ENCODE assay signal across 20 cellular contexts in genomic region chr12:103144278-103144677, GRCh38.
DNase-seq lines count a peak whose midpoint lies in the region; ATAC-seq and TF ChIP-seq lines count a peak whose summit lies in the region.
"Had no signal": no experiment of that assay in that cellular context is flagged by ENCODE, and none has a peak within 500 bp of the region (broad histone marks: within the 10 kb centered on the region; RNA-seq: fewer than 3 reads in every experiment).

No MANE protein-coding gene starts in this region.

- H3K4me1 ChIP-seq in body of pancreas: no peaks in the 10 kb centered on the region
- H3K4me1 ChIP-seq: BLaER1, Caco-2, HAP-1 had no signal

- no peak for TF ChIP-seq CTCF in GM10248 (IDR thresholded peaks at IDR 0.05; ENCODE audit: control extremely low read depth, extremely low read depth, low read depth, missing control alignments)
- TF ChIP-seq CTCF in GM13976 (IDR thresholded peaks at IDR 0.05; ENCODE audit: borderline replicate concordance, control extremely low read depth, extremely low read depth, insufficient read depth, missing control alignments): no peak
- no peak for TF ChIP-seq CTCF in GM20000 (IDR thresholded peaks at IDR 0.05; ENCODE audit: extremely low read depth, missing control alignments)
- no peak for TF ChIP-seq CTCF in body of pancreas (IDR thresholded peaks at IDR 0.05)

- ATAC-seq in HG03432 (IDR thresholded peaks at IDR 0.05; ENCODE audit: unreplicated experiment) (peak; percentile 47), body of pancreas (no peak), GM19397 (IDR thresholded peaks at IDR 0.05; ENCODE audit: unreplicated experiment) (no peak)
- ATAC-seq: K562 had no signal

- WGBS in body of pancreas, 2 donors: 74 to 75% methylated on average over 5 of the region's 5 CpGs

- H3K9me3 ChIP-seq in body of pancreas: no peaks in the 10 kb centered on the region
- H3K9me3 ChIP-seq: BLaER1, Caco-2, HAP-1 had no signal

- in situ Hi-C loops in GM13976 (cut with MboI; ENCODE audit: low sequenced_read_pairs, unreplicated experiment): no loop called here

- POLR2A ChIA-PET in GM10248 (lab: Yijun Ruan, JAX): interaction anchor here (0.7 kb wide), 1 partner anchor 15 kb away, joined by 3 read pairs; no protein-coding TSS in a partner anchor

- peak; percentile 8 for DNase-seq in GM10248 (ENCODE audit: extremely low spot score)
- peak; percentile 9 for DNase-seq in GM13976 (ENCODE audit: low spot score)
- DNase-seq in GM20000 (ENCODE audit: low spot score): peak; percentile 8
- DNase-seq in H7: no peak
- no peak for DNase-seq in putamen (ENCODE audit: low spot score)
- DNase-seq in body of pancreas: no peak
- DNase-seq: 8988T; AML-193; Caco-2; CD8-positive, alpha-beta memory T cell; DND-41; GDM1; GOT3; HFFc6; Karpas-422 had no signal

- H3K36me3 ChIP-seq in H7 (replicated peaks; ENCODE audit: control insufficient read depth, insufficient read depth, low read length): no peaks in the 10 kb centered on the region
- no peaks in the 10 kb centered on the region for H3K36me3 ChIP-seq in body of pancreas (replicated peaks in 1 of 2; ENCODE audit: insufficient read depth in 1 of 2, low read depth in 2 of 2)
- H3K36me3 ChIP-seq: BLaER1, HAP-1 had no signal

- intact Hi-C loops in body of pancreas (cut with DNase I): no loop called here

- H3K27me3 ChIP-seq in H7 (ENCODE audit: control insufficient read depth, insufficient read depth, low read length) (no peaks in the 10 kb centered on the region), body of pancreas (no peaks in the 10 kb centered on the region)
- H3K27me3 ChIP-seq: BLaER1 had no signal

- no peak overlapping the region for H3K27ac ChIP-seq in body of pancreas
- H3K27ac ChIP-seq: BLaER1 had no signal

- TF ChIP-seq POLR2A in body of pancreas (IDR thresholded peaks at IDR 0.05): no peak

- CTCF ChIA-PET in GM10248 (lab: Yijun Ruan, JAX): interaction anchor here (1.2 to 1.3 kb wide), 3 partner anchors 11 to 43 kb away, joined by 3 read pairs; no protein-coding TSS in a partner anchor

- H3K4me3 ChIP-seq in H7 (ENCODE audit: insufficient read depth, low read depth, low read length): no peak overlapping the region
- H3K4me3 ChIP-seq in body of pancreas: no peak overlapping the region
- H3K4me3 ChIP-seq: BLaER1, HAP-1, K562 had no signal

Comparison
In these comparisons a context has a peak if more than half of its experiments do, and no peak if none do; other contexts are left out.
1. DNase-seq: peak in GM10248 (single experiment), GM13976 (single experiment) and GM20000 (single experiment); none in H7 (single experiment), putamen (single experiment) and body of pancreas (0 of 4).